In the genomic region with DNA sequence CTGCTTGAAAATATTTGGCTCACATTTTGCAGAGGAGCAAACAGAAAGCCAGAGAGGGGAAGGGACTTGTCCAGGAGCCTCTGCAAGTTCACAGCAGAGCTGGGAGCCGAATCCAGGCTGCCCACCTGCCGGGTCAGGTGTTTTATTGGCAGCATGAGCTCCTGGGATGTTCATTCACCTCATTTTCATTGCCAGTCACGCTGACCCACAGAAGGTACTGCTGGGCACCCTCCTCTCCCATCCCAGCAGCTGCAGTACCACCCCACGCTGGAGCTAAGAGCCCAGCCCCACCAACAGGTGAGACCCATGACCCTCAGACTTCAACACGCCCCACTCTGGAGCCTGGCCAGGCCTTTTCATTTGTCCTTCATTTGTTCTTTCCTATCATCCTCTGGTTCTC, we compare ENCODE assay signal across 27 cellular contexts.
DNase-seq lines count a peak whose midpoint lies in the region; ATAC-seq, FAIRE-seq and TF ChIP-seq lines count a peak whose summit lies in the region.
"Had no signal": no experiment of that assay in that cellular context is flagged by ENCODE, and none has a peak within 500 bp of the region (broad histone marks: within the 10 kb centered on the region; RNA-seq: fewer than 3 reads in every experiment).

No MANE protein-coding gene starts in this region.

- no peak for FAIRE-seq in H1 (lab: Jason Lieb, UNC)
- FAIRE-seq: H54, HTR-8/SVneo, keratinocyte had no signal

- no peak overlapping the region for H3K56ac ChIP-seq in H1 (replicated peaks; ENCODE audit: insufficient read length, low read depth, low read length)

- H3K4me3 ChIP-seq in heart right ventricle (no peak overlapping the region), H1 (ENCODE audit: extremely low read depth in 1 of 4, insufficient read depth in 2 of 4, low read depth in 3 of 4, low read length in 4 of 4) (no peak overlapping the region), sigmoid colon (no peak overlapping the region), vagina (no peak overlapping the region), colonic mucosa (no peak overlapping the region)
- H3K4me3 ChIP-seq: psoas muscle had no signal

- H3K36me3 Mint-ChIP-seq in activated T-helper 2 cell treated with anti-CD3 and anti-CD28 coated beads, Interferon-gamma antibody, Interleukin-2, Interleukin-4, amounts not matched to agents 10 μg/mL and 5 μg/mL and 100 μg/mL, durations not matched to agents 14 hours and 24 hours and 36 hours (ENCODE audit: low read depth), result no peaks in the 10 kb centered on the region
- H3K36me3 Mint-ChIP-seq in T-cell, result no peaks in the 10 kb centered on the region
- H3K36me3 Mint-ChIP-seq: activated naive CD8-positive, alpha-beta T cell treated with anti-CD3 and anti-CD28 coated beads for 36 hours; CD8-positive, alpha-beta T cell; mesothelial cell of epicardium; stimulated activated naive B cell treated with anti-CD40 and anti-IgM and Interleukin-4, amounts not matched to agents 10 μg/mL and 1 μg/mL and 100 μg/mL, for 72 hours had no signal

- no peak overlapping the region for H2BK120ac ChIP-seq in H1 (replicated peaks; ENCODE audit: low read depth, low read length)

- H3K4me1 Mint-ChIP-seq in activated T-helper 2 cell treated with anti-CD3 and anti-CD28 coated beads, Interferon-gamma antibody, Interleukin-2, Interleukin-4, amounts not matched to agents 10 μg/mL and 5 μg/mL and 100 μg/mL, durations not matched to agents 14 hours and 24 hours and 36 hours (ENCODE audit: low read depth), result no peaks in the 10 kb centered on the region
- peaks cover 0 to 4% (median 2%) of the 10 kb centered on the region in 3 donors for H3K4me1 Mint-ChIP-seq in T-cell
- H3K4me1 Mint-ChIP-seq: activated T-helper 17 cell treated with anti-CD3 and anti-CD28 coated beads, Interleukin-2, amount 50 U/mL, for 72 hours; mesothelial cell of epicardium; stimulated activated naive B cell treated with anti-CD40 and anti-IgM and Interleukin-4, amounts not matched to agents 10 μg/mL and 1 μg/mL and 100 μg/mL, for 72 hours had no signal

- H3K27ac Mint-ChIP-seq in activated T-helper 2 cell treated with anti-CD3 and anti-CD28 coated beads, Interferon-gamma antibody, Interleukin-2, Interleukin-4, amounts not matched to agents 10 μg/mL and 5 μg/mL and 100 μg/mL, durations not matched to agents 14 hours and 24 hours and 36 hours, result no peak overlapping the region
- H3K27ac Mint-ChIP-seq in T-cell, result no peak overlapping the region
- H3K27ac Mint-ChIP-seq: activated naive CD8-positive, alpha-beta T cell treated with anti-CD3 and anti-CD28 coated beads for 36 hours; activated T-helper 17 cell treated with anti-CD3 and anti-CD28 coated beads, Interleukin-2, amount 50 U/mL, for 72 hours; CD8-positive, alpha-beta T cell; mesothelial cell of epicardium; T-helper 1 cell treated with Interleukin-12 subunit alpha and Interleukin-12 subunit beta and Interleukin-4 antibody, amounts not matched to agents 30 μg/mL and 1 μg/mL, for 36 hours had no signal

- H3K79me1 ChIP-seq in H1 (ENCODE audit: low read depth, low read length), result no peaks in the 10 kb centered on the region; the same call in 1 of the 2 replicates

- no peaks in the 10 kb centered on the region for H3K79me2 ChIP-seq in H1 (ENCODE audit: control insufficient read depth in 1 of 2, insufficient read depth in 2 of 2, low read length in 2 of 2)

- 83 to 88% methylated on average over 5 of the region's 5 CpGs for WGBS in heart right ventricle, 2 donors
- WGBS in H1 (ENCODE audit: extremely low coverage in 1 of 2, insufficient coverage in 1 of 2, insufficient read length in 1 of 2, insufficient replicate concordance in 2 of 2, low coverage in 1 of 2, low lambda C conversion rate in 2 of 2, missing lambda C conversion rate in 1 of 2), 2 experiments, result 82% methylated on average over 5 of the region's 5 CpGs; no CpG with 5 or more reads in 1 of the 2 experiments
- WGBS in sigmoid colon, 2 donors, result 37 to 83% methylated on average over 5 of the region's 5 CpGs

- H4K91ac ChIP-seq in H1 (replicated peaks; ENCODE audit: insufficient read length, low read length), result no peak overlapping the region

- H3K14ac ChIP-seq in H1 (ENCODE audit: insufficient read length), result no peak overlapping the region

- no peak overlapping the region for H3K4me2 ChIP-seq in H1 (ENCODE audit: insufficient read depth in 1 of 2, low read depth in 2 of 2, low read length in 2 of 2)

- POLR2A ChIA-PET in H1 (lab: Charles Lee; ENCODE audit: partially characterized antibody), result interaction anchor here (1.6 kb wide), 1 partner anchor 128 kb away, joined by 3 read pairs; no protein-coding TSS in a partner anchor
- POLR2A ChIA-PET in T-cell (lab: Charles Lee), result no interaction called here

- no peak overlapping the region for H2BK15ac ChIP-seq in H1 (ENCODE audit: low read length)

- intact Hi-C loops in cardiac septum (cut with DNase I), result no loop called here
- intact Hi-C loops in heart right ventricle (cut with DNase I), result loop anchor here in 1 of 10 donors (5.0 kb wide), 1 partner anchor 98 kb away; no protein-coding TSS in a partner anchor
- intact Hi-C loops in sigmoid colon (cut with DNase I), result no loop called here
- intact Hi-C loops in vagina (cut with DNase I), result no loop called here
- intact Hi-C loops in activated T-helper 2 cell treated with anti-CD3 and anti-CD28 coated beads, Interferon-gamma antibody, Interleukin-2, Interleukin-4, amounts not matched to agents 10 μg/mL and 5 μg/mL and 100 μg/mL, durations not matched to agents 14 hours and 24 hours and 36 hours (cut with micrococcal nuclease), result no loop called here
- intact Hi-C loops in colonic mucosa (cut with DNase I), result no loop called here

- H3K4me3 Mint-ChIP-seq in activated T-helper 2 cell treated with anti-CD3 and anti-CD28 coated beads, Interferon-gamma antibody, Interleukin-2, Interleukin-4, amounts not matched to agents 10 μg/mL and 5 μg/mL and 100 μg/mL, durations not matched to agents 14 hours and 24 hours and 36 hours (ENCODE audit: low read depth), result no peak overlapping the region
- H3K4me3 Mint-ChIP-seq in T-cell, result no peak overlapping the region
- H3K4me3 Mint-ChIP-seq: activated naive CD8-positive, alpha-beta T cell treated with anti-CD3 and anti-CD28 coated beads for 36 hours; activated T-helper 17 cell treated with anti-CD3 and anti-CD28 coated beads, Interleukin-2, amount 50 U/mL, for 72 hours; CD8-positive, alpha-beta T cell; mesothelial cell of epicardium; stimulated activated naive B cell treated with anti-CD40 and anti-IgM and Interleukin-4, amounts not matched to agents 10 μg/mL and 1 μg/mL and 100 μg/mL, for 72 hours; T-helper 1 cell treated with Interleukin-12 subunit alpha and Interleukin-12 subunit beta and Interleukin-4 antibody, amounts not matched to agents 30 μg/mL and 1 μg/mL, for 36 hours had no signal

- no peak overlapping the region for H3K18ac ChIP-seq in H1 (ENCODE audit: extremely low read depth, low read length)

- no peak overlapping the region for H2AK5ac ChIP-seq in H1 (ENCODE audit: low read depth, low read length)

- DNase-seq in cardiac septum (ENCODE audit: low spot score) (peak; percentile 47), heart right ventricle (no peak), H1 (ENCODE audit: low read depth in 1 of 2, low spot score in 2 of 2) (peak in 1 of 2 experiments; percentile 19), sigmoid colon (peak; percentile 47), vagina (ENCODE audit: extremely low spot score in 2 of 2) (peak; percentile 54 to 64), T-cell (no peak), colonic mucosa (no peak)
- no peak for DNase-seq in activated T-helper 2 cell treated with anti-CD3 and anti-CD28 coated beads, Interferon-gamma antibody, Interleukin-2, Interleukin-4, amounts not matched to agents 10 μg/mL and 5 μg/mL and 100 μg/mL, durations not matched to agents 14 hours and 24 hours and 36 hours (ENCODE audit: low spot score)
- DNase-seq: activated CD4-positive, CD25-positive, alpha-beta regulatory T cell; activated naive CD8-positive, alpha-beta T cell treated with anti-CD3 and anti-CD28 coated beads for 36 hours; AML-193; DMS 273 treated with DMSO at 0.1 percent for 48 hours; NCI-H2107; NCI-H345; NCI-H82; psoas muscle; stimulated activated naive B cell treated with anti-CD40 and anti-IgM and Interleukin-4, amounts not matched to agents 10 μg/mL and 1 μg/mL and 100 μg/mL, for 72 hours had no signal

- H3K23me2 ChIP-seq in H1 (ENCODE audit: low read depth, low read length), result no peaks in the 10 kb centered on the region; the same call in 1 of the 2 replicates

- H2BK5ac ChIP-seq in H1 (ENCODE audit: low read depth, low read length), result no peak overlapping the region

- TF ChIP-seq CTCF in heart right ventricle (IDR thresholded peaks at IDR 0.05) (no peak), H1 (IDR thresholded peaks at IDR 0.05; ENCODE audit: control extremely low read depth in 1 of 3, insufficient read depth in 1 of 3, low read depth in 1 of 3, low read length in 3 of 3) (no peak), sigmoid colon (IDR thresholded peaks at IDR 0.05) (no peak), vagina (IDR thresholded peaks at IDR 0.05) (no peak), colonic mucosa (IDR thresholded peaks at IDR 0.05) (no peak)

- TF ChIP-seq RAD21 in H1 (IDR thresholded peaks at IDR 0.05 in 1 of 2, conservative IDR thresholded peaks at IDR 0.05 in 1 of 2; ENCODE audit: low read depth in 2 of 2, low read length in 2 of 2), result no peak

- H3K4me1 ChIP-seq in heart right ventricle (peaks cover 0 to 8% (median 0%) of the 10 kb centered on the region in 9 donors), H1 (replicated peaks in 1 of 4; ENCODE audit: control insufficient read depth in 3 of 4, insufficient read depth in 4 of 4, low read length in 3 of 4) (peaks cover 0 to 15% (median 7%) of the 10 kb centered on the region in 4 experiments; a peak in 6 of 7 replicates), sigmoid colon (peaks cover 0 to 17% (median 12%) of the 10 kb centered on the region in 4 donors), vagina (peaks cover 20% of the 10 kb centered on the region), colonic mucosa (no peaks in the 10 kb centered on the region)
- H3K4me1 ChIP-seq: ascending aorta had no signal

- no peak overlapping the region for H4K8ac ChIP-seq in H1 (ENCODE audit: extremely low read depth, insufficient read depth, low read length)

- H2AFZ ChIP-seq in H1 (ENCODE audit: low read length), result no peak overlapping the region

- CTCF ChIA-PET in H1 (lab: Charles Lee; ENCODE audit: partially characterized antibody) (interaction anchor here (1.4 to 15.7 kb wide), 5 partner anchors 11 to 97 kb away, joined by 4 to 137 read pairs (median 38); no protein-coding TSS in a partner anchor), T-cell (lab: Charles Lee) (no interaction called here)

- H2BK20ac ChIP-seq in H1 (ENCODE audit: low read length), result 0 out of 2 replicates have a peak overlapping the region, but pooled peaks have one; percentile 34

- H3K9me3 ChIP-seq in heart right ventricle (no peaks in the 10 kb centered on the region), H1 (ENCODE audit: insufficient read depth in 2 of 2, low read depth in 1 of 2, low read length in 1 of 2) (no peaks in the 10 kb centered on the region), sigmoid colon (no peaks in the 10 kb centered on the region), vagina (no peaks in the 10 kb centered on the region), colonic mucosa (no peaks in the 10 kb centered on the region)
- H3K9me3 ChIP-seq: ascending aorta, psoas muscle had no signal

- H4K20me1 ChIP-seq in H1 (replicated peaks in 1 of 2; ENCODE audit: control insufficient read depth in 1 of 2, insufficient read depth in 2 of 2, low read length in 2 of 2), result no peaks in the 10 kb centered on the region

- ATAC-seq in heart right ventricle, result no peak
- no peak for ATAC-seq in T-cell (replicated peaks in 1 of 4)
- ATAC-seq: activated T-helper 17 cell treated with anti-CD3 and anti-CD28 coated beads, Interleukin-2, amount 50 U/mL, for 72 hours; CD8-positive, alpha-beta T cell; esophagus mucosa; psoas muscle; stimulated activated naive B cell treated with anti-CD40 and anti-IgM and Interleukin-4, amounts not matched to agents 10 μg/mL and 1 μg/mL and 100 μg/mL, for 72 hours had no signal

- H3K27me3 Mint-ChIP-seq in activated T-helper 2 cell treated with anti-CD3 and anti-CD28 coated beads, Interferon-gamma antibody, Interleukin-2, Interleukin-4, amounts not matched to agents 10 μg/mL and 5 μg/mL and 100 μg/mL, durations not matched to agents 14 hours and 24 hours and 36 hours (ENCODE audit: low read depth), result peaks cover 11% of the 10 kb centered on the region
- peaks cover 31 to 37% of the 10 kb centered on the region in 2 donors for H3K27me3 Mint-ChIP-seq in T-cell

- H3K27me3 ChIP-seq in heart right ventricle, result peaks cover 0 to 43% (median 37%) of the 10 kb centered on the region in 7 donors
- peaks cover 0 to 10% (median 4%) of the 10 kb centered on the region in 4 experiments; a peak in 5 of 7 replicates for H3K27me3 ChIP-seq in H1 (replicated peaks in 1 of 4; ENCODE audit: control insufficient read depth in 3 of 4, extremely low read depth in 1 of 4, insufficient read depth in 3 of 4, low read length in 3 of 4)
- H3K27me3 ChIP-seq in sigmoid colon, result peaks cover 0 to 24% (median 0%) of the 10 kb centered on the region in 3 donors
- H3K27me3 ChIP-seq in vagina, result no peaks in the 10 kb centered on the region
- H3K27me3 ChIP-seq in colonic mucosa, result no peaks in the 10 kb centered on the region
- H3K27me3 ChIP-seq: ascending aorta had no signal

- no peak overlapping the region for H3K9ac ChIP-seq in H1 (replicated peaks in 1 of 4; ENCODE audit: extremely low read depth in 1 of 4, low read depth in 3 of 4, low read length in 3 of 4)
- no peak overlapping the region for H3K9ac ChIP-seq in colonic mucosa (ENCODE audit: low read depth in 2 of 2, low read length in 2 of 2)

- H3K27ac ChIP-seq in heart right ventricle, result no peak overlapping the region
- no peak overlapping the region for H3K27ac ChIP-seq in H1 (ENCODE audit: low read depth, low read length)
- H3K27ac ChIP-seq in sigmoid colon, result no peak overlapping the region
- H3K27ac ChIP-seq in vagina, result no peak overlapping the region
- no peak overlapping the region for H3K27ac ChIP-seq in colonic mucosa
- H3K27ac ChIP-seq: ascending aorta, psoas muscle, RWPE1 had no signal

- H3K4ac ChIP-seq in H1 (replicated peaks; ENCODE audit: insufficient read length, low read depth, low read length), result no peak overlapping the region

- TF ChIP-seq EP300 in H1 (IDR thresholded peaks at IDR 0.05; ENCODE audit: borderline replicate concordance in 1 of 2, low read depth in 2 of 2, low read length in 2 of 2) (no peak), sigmoid colon (IDR thresholded peaks at IDR 0.05) (no peak)

- H3K23ac ChIP-seq in H1 (ENCODE audit: insufficient read length), result no peak overlapping the region

- no peaks in the 10 kb centered on the region for H3K36me3 ChIP-seq in heart right ventricle
- no peaks in the 10 kb centered on the region for H3K36me3 ChIP-seq in H1 (ENCODE audit: control insufficient read depth in 2 of 4, insufficient read depth in 4 of 4, low read length in 3 of 4)
- H3K36me3 ChIP-seq in sigmoid colon, result no peaks in the 10 kb centered on the region
- H3K36me3 ChIP-seq in vagina, result no peaks in the 10 kb centered on the region
- H3K36me3 ChIP-seq in colonic mucosa, result no peaks in the 10 kb centered on the region
- H3K36me3 ChIP-seq: ascending aorta had no signal

- H2BK12ac ChIP-seq in H1 (ENCODE audit: low read depth, low read length), result no peak overlapping the region

- TF ChIP-seq POLR2A in H1 (IDR thresholded peaks at IDR 0.05; ENCODE audit: control extremely low read depth in 1 of 2, low read depth in 2 of 2, low read length in 2 of 2) (no peak), sigmoid colon (IDR thresholded peaks at IDR 0.05) (no peak), vagina (IDR thresholded peaks at IDR 0.05) (no peak)

- H3K9me3 Mint-ChIP-seq in activated T-helper 2 cell treated with anti-CD3 and anti-CD28 coated beads, Interferon-gamma antibody, Interleukin-2, Interleukin-4, amounts not matched to agents 10 μg/mL and 5 μg/mL and 100 μg/mL, durations not matched to agents 14 hours and 24 hours and 36 hours, result no peaks in the 10 kb centered on the region
- H3K9me3 Mint-ChIP-seq in T-cell, result no peaks in the 10 kb centered on the region
- H3K9me3 Mint-ChIP-seq: activated naive CD8-positive, alpha-beta T cell treated with anti-CD3 and anti-CD28 coated beads for 36 hours; activated T-helper 17 cell treated with anti-CD3 and anti-CD28 coated beads, Interleukin-2, amount 50 U/mL, for 72 hours; CD8-positive, alpha-beta T cell; mesothelial cell of epicardium; stimulated activated naive B cell treated with anti-CD40 and anti-IgM and Interleukin-4, amounts not matched to agents 10 μg/mL and 1 μg/mL and 100 μg/mL, for 72 hours; T-helper 1 cell treated with Interleukin-12 subunit alpha and Interleukin-12 subunit beta and Interleukin-4 antibody, amounts not matched to agents 30 μg/mL and 1 μg/mL, for 36 hours had no signal

- no peak overlapping the region for H4K5ac ChIP-seq in H1 (ENCODE audit: insufficient read length, low read depth, low read length)

Comparison
In these comparisons a context has a peak if more than half of its experiments do, and no peak if none do; other contexts are left out.
1. DNase-seq: peak in cardiac septum (single experiment), sigmoid colon (single experiment) and vagina (2 of 2); none in heart right ventricle (0 of 2), activated T-helper 2 cell treated with anti-CD3 and anti-CD28 coated beads, Interferon-gamma antibody, Interleukin-2, Interleukin-4, amounts not matched to agents 10 μg/mL and 5 μg/mL and 100 μg/mL, durations not matched to agents 14 hours and 24 hours and 36 hours (single experiment), T-cell (0 of 34) and colonic mucosa (single experiment).